Comparison of ENCODE assay signal across 8 cellular contexts in genomic region chr7:139679731-139680594, GRCh38.
DNase-seq lines count a peak whose midpoint lies in the region; ATAC-seq, FAIRE-seq and TF ChIP-seq lines count a peak whose summit lies in the region.

No MANE protein-coding gene starts in this region.

- H3K9me3 ChIP-seq in prostate gland = no peaks in the 10 kb centered on the region

- no peak for TF ChIP-seq POLR2A in prostate gland (IDR thresholded peaks at IDR 0.05)

- FAIRE-seq in D721Med (lab: Jason Lieb, UNC) = no peak

- no peaks in the 10 kb centered on the region for H3K27me3 Mint-ChIP-seq in activated T-helper 17 cell treated with anti-CD3 and anti-CD28 coated beads, Interleukin-2, amount 50 U/mL, for 72 hours

- no peak for ATAC-seq in activated T-helper 17 cell treated with anti-CD3 and anti-CD28 coated beads, Interleukin-2, amount 50 U/mL, for 72 hours (replicated peaks)
- ATAC-seq in HG03196 (IDR thresholded peaks at IDR 0.05; ENCODE audit: unreplicated experiment) = no peak

- H3K27me3 ChIP-seq in prostate gland (replicated peaks; ENCODE audit: insufficient read depth) = no peaks in the 10 kb centered on the region

- H3K27ac Mint-ChIP-seq in activated T-helper 17 cell treated with anti-CD3 and anti-CD28 coated beads, Interleukin-2, amount 50 U/mL, for 72 hours = peak overlapping the region; percentile 97

- no peak overlapping the region for H3K4me3 ChIP-seq in prostate gland

- no peak for TF ChIP-seq CTCF in prostate gland (IDR thresholded peaks at IDR 0.05)
- no peak for TF ChIP-seq CTCF in D721Med (IDR thresholded peaks at IDR 0.05; ENCODE audit: insufficient read depth, missing control alignments)

- H3K36me3 ChIP-seq in prostate gland = no peaks in the 10 kb centered on the region

- H3K4me1 Mint-ChIP-seq in activated T-helper 17 cell treated with anti-CD3 and anti-CD28 coated beads, Interleukin-2, amount 50 U/mL, for 72 hours = peaks cover 44% of the 10 kb centered on the region

- peak; percentile 28 for DNase-seq in GM03348 (ENCODE audit: low spot score)
- DNase-seq in glomerular visceral epithelial cell (ENCODE audit: extremely low spot score) = peak; percentile 61
- DNase-seq in prostate gland (ENCODE audit: low spot score) = peak; percentile 62
- no peak for DNase-seq in stimulated activated CD4-positive, alpha-beta T cell treated with anti-CD3 and anti-CD28 coated beads, Interleukin-2, amount 100 ng/mL, for 24 hours
- no peak for DNase-seq in OCI-M1 (lab: John Stamatoyannopoulos, UW)
- no peak for DNase-seq in D721Med (ENCODE audit: insufficient read length, low spot score)

- H3K4me1 ChIP-seq in prostate gland (replicated peaks) = peaks cover 24% of the 10 kb centered on the region

- WGBS in prostate gland = 15% methylated on average over 13 of the region's 13 CpGs

- H3K27ac ChIP-seq in prostate gland = peak overlapping the region; percentile 79 to 86

- H3K36me3 Mint-ChIP-seq in activated T-helper 17 cell treated with anti-CD3 and anti-CD28 coated beads, Interleukin-2, amount 50 U/mL, for 72 hours (ENCODE audit: low read depth) = peaks cover 28% of the 10 kb centered on the region

- intact Hi-C loops in prostate gland (cut with DNase I) = loop anchor here (5.0 kb wide), 1 partner anchor 57 kb away; no protein-coding TSS in a partner anchor

- H3K9me3 Mint-ChIP-seq in activated T-helper 17 cell treated with anti-CD3 and anti-CD28 coated beads, Interleukin-2, amount 50 U/mL, for 72 hours = no peaks in the 10 kb centered on the region

- peak overlapping the region; percentile 78 for H3K4me3 Mint-ChIP-seq in activated T-helper 17 cell treated with anti-CD3 and anti-CD28 coated beads, Interleukin-2, amount 50 U/mL, for 72 hours

Comparison
In these comparisons a context has a peak if more than half of its experiments do, and no peak if none do; other contexts are left out.
1. DNase-seq: peak in GM03348 (single experiment), glomerular visceral epithelial cell (single experiment) and prostate gland (single experiment); none in stimulated activated CD4-positive, alpha-beta T cell treated with anti-CD3 and anti-CD28 coated beads, Interleukin-2, amount 100 ng/mL, for 24 hours (0 of 2), OCI-M1 (single experiment) and D721Med (single experiment).